24 cellular contexts compared by ENCODE assay signal in the genomic region with DNA sequence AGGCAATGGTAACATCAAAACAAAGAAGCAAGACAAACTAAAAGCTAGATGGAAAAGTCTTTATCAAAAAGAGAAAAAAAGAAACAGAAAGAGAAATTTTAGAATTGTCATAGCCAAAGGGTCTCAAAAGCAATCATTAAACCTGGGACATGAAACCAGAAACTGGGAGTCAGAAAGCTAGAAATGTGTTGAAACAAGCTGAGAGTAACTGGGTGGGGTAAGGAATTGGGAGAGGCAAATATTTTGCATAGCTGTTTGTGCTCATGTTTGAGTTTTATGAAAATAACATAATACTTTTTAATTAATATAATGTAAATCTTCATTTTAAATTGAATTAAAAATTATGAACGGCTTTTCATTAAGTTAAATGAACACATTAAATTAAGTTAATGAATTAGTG. TPM values are rescaled to one million over a fixed set of nuclear protein-coding genes. Genes with fewer than 3 reads are reported as not detected.
"Had no signal": no experiment of that assay in that cellular context is flagged by ENCODE, and none has a peak within 500 bp of the region (broad histone marks: within the 10 kb centered on the region; RNA-seq: fewer than 3 reads in every experiment).

No MANE protein-coding gene starts in this region.

- DNase-seq: activated CD4-positive, alpha-beta T cell treated with anti-CD3 and anti-CD28 coated beads, Interleukin-2, amount 10 ng/mL, durations not matched to agents 24 days and 14 days; activated CD8-positive, alpha-beta T cell treated with anti-CD3 and anti-CD28 coated beads for 36 hours; activated naive CD4-positive, alpha-beta T cell treated with Interleukin-2 at 50 U/mL for 16 hours; activated naive CD8-positive, alpha-beta T cell treated with anti-CD3 and anti-CD28 coated beads, Interleukin-2, amount 10 ng/mL, durations not matched to agents 7 days and 5 days; activated T-cell treated with anti-CD3 and anti-CD28 coated beads, Interleukin-2, amount 50 U/mL, for 1 hour; body of pancreas; central memory CD4-positive, alpha-beta T cell; glutamatergic neuron; hippocampal formation; islet precursor cell; midbrain; nephron progenitor cell; nucleus accumbens; posterior cingulate gyrus; sigmoid colon; stimulated activated naive CD4-positive, alpha-beta T cell; T-cell; T-helper 9 cell; thyroid gland had no signal

- H3K27me3 Mint-ChIP-seq: activated CD4-positive, alpha-beta T cell treated with anti-CD3 and anti-CD28 coated beads, Interleukin-2, amount 10 ng/mL, durations not matched to agents 24 days and 14 days had no signal

- H3K4me1 ChIP-seq: body of pancreas, sigmoid colon, thyroid gland had no signal

- ATAC-seq: activated CD8-positive, alpha-beta T cell treated with anti-CD3 and anti-CD28 coated beads for 36 hours; activated T-helper 17 cell treated with anti-CD3 and anti-CD28 coated beads, Interleukin-2, amount 50 U/mL, for 72 hours; body of pancreas; T-cell had no signal

- FAIRE-seq: colon had no signal

- H3K4me3 ChIP-seq: body of pancreas, lung, sigmoid colon, thyroid gland had no signal

- H3K4me3 Mint-ChIP-seq: activated CD4-positive, alpha-beta T cell treated with anti-CD3 and anti-CD28 coated beads, Interleukin-2, amount 10 ng/mL, durations not matched to agents 24 days and 14 days; activated CD8-positive, alpha-beta T cell treated with anti-CD3 and anti-CD28 coated beads for 36 hours; activated naive CD8-positive, alpha-beta T cell treated with anti-CD3 and anti-CD28 coated beads, Interleukin-2, amount 10 ng/mL, durations not matched to agents 7 days and 5 days; activated T-helper 17 cell treated with anti-CD3 and anti-CD28 coated beads, Interleukin-2, amount 50 U/mL, for 72 hours; nephron progenitor cell; T-cell had no signal

- H3K9me3 Mint-ChIP-seq: activated CD4-positive, alpha-beta T cell treated with anti-CD3 and anti-CD28 coated beads, Interleukin-2, amount 10 ng/mL, durations not matched to agents 24 days and 14 days; activated CD8-positive, alpha-beta T cell treated with anti-CD3 and anti-CD28 coated beads for 36 hours; activated naive CD8-positive, alpha-beta T cell treated with anti-CD3 and anti-CD28 coated beads, Interleukin-2, amount 10 ng/mL, durations not matched to agents 7 days and 5 days; activated T-helper 17 cell treated with anti-CD3 and anti-CD28 coated beads, Interleukin-2, amount 50 U/mL, for 72 hours; nephron progenitor cell; T-cell had no signal

- H3K27ac Mint-ChIP-seq: activated CD4-positive, alpha-beta T cell treated with anti-CD3 and anti-CD28 coated beads, Interleukin-2, amount 10 ng/mL, durations not matched to agents 24 days and 14 days; activated CD8-positive, alpha-beta T cell treated with anti-CD3 and anti-CD28 coated beads for 36 hours; activated naive CD8-positive, alpha-beta T cell treated with anti-CD3 and anti-CD28 coated beads, Interleukin-2, amount 10 ng/mL, durations not matched to agents 7 days and 5 days; activated T-helper 17 cell treated with anti-CD3 and anti-CD28 coated beads, Interleukin-2, amount 50 U/mL, for 72 hours; nephron progenitor cell; T-cell had no signal

- H3K27ac ChIP-seq: body of pancreas, sigmoid colon, thyroid gland had no signal

- H3K4me1 Mint-ChIP-seq: activated CD4-positive, alpha-beta T cell treated with anti-CD3 and anti-CD28 coated beads, Interleukin-2, amount 10 ng/mL, durations not matched to agents 24 days and 14 days; activated naive CD8-positive, alpha-beta T cell treated with anti-CD3 and anti-CD28 coated beads, Interleukin-2, amount 10 ng/mL, durations not matched to agents 7 days and 5 days; activated T-helper 17 cell treated with anti-CD3 and anti-CD28 coated beads, Interleukin-2, amount 50 U/mL, for 72 hours; T-cell had no signal

- H3K36me3 Mint-ChIP-seq: activated naive CD8-positive, alpha-beta T cell treated with anti-CD3 and anti-CD28 coated beads, Interleukin-2, amount 10 ng/mL, durations not matched to agents 7 days and 5 days; T-cell had no signal

- H3K27me3 ChIP-seq: body of pancreas, sigmoid colon, thyroid gland had no signal

- H3K36me3 ChIP-seq: sigmoid colon, thyroid gland had no signal

- H3K9me3 ChIP-seq: body of pancreas, sigmoid colon, thyroid gland had no signal

RNA-seq across cellular contexts. Expression of gene SERPINB2, which starts 20.1 kb away (rescaled TPM):
- total RNA-seq: activated CD4-positive, alpha-beta T cell treated with anti-CD3 and anti-CD28 coated beads, Interleukin-2, amount 10 ng/mL, durations not matched to agents 24 days and 14 days; activated CD8-positive, alpha-beta T cell treated with anti-CD3 and anti-CD28 coated beads for 36 hours; activated T-helper 17 cell treated with anti-CD3 and anti-CD28 coated beads, Interleukin-2, amount 50 U/mL, for 72 hours; renal cortical epithelial cell; T-cell; urinary bladder had no signal
- polyA plus RNA-seq: urinary bladder had no signal

RNA-seq across cellular contexts. Expression of gene SERPINB10, which starts 40.4 kb away (rescaled TPM):
- total RNA-seq: activated CD4-positive, alpha-beta T cell treated with anti-CD3 and anti-CD28 coated beads, Interleukin-2, amount 10 ng/mL, durations not matched to agents 24 days and 14 days; activated CD8-positive, alpha-beta T cell treated with anti-CD3 and anti-CD28 coated beads for 36 hours; activated naive CD8-positive, alpha-beta T cell treated with anti-CD3 and anti-CD28 coated beads, Interleukin-2, amount 10 ng/mL, durations not matched to agents 7 days and 5 days; activated T-helper 17 cell treated with anti-CD3 and anti-CD28 coated beads, Interleukin-2, amount 50 U/mL, for 72 hours; body of pancreas; renal cortical epithelial cell; sigmoid colon; T-cell; thyroid gland had no signal
- polyA plus RNA-seq: urinary bladder had no signal
